ENCODE assay signal across 23 cellular contexts in the genomic region with DNA sequence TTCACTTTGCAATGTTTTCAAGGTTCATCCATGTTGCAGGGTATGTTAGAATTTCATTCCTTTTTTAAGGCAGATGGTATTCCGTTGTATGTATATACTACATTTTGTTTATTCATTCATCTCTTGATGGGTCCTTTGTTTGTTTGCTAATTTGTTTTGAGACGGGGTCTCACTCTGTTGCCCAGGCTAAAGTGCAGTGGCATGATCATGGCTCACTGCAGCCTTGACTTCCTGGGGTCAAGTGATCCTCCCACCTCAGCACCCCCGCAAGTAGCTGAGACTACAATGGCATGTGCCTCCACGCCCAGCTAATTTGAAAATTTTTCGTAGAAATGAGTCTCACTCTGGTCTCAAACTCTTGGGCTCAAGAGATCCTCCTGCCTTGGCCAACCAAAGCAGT. TPM values are rescaled to one million over a fixed set of nuclear protein-coding genes. Genes with fewer than 3 reads are reported as not detected.
DNase-seq lines count a peak whose midpoint lies in the region; ATAC-seq and TF ChIP-seq lines count a peak whose summit lies in the region.
"Had no signal": no experiment of that assay in that cellular context is flagged by ENCODE, and none has a peak within 500 bp of the region (broad histone marks: within the 10 kb centered on the region; RNA-seq: fewer than 3 reads in every experiment).

No MANE protein-coding gene starts in this region.

- H3K4me3 ChIP-seq in OCI-LY7 (ENCODE audit: low read depth, low read length, poor library complexity, severe bottlenecking): no peak overlapping the region

- no peak overlapping the region for H3K4me3 Mint-ChIP-seq in activated naive CD4-positive, alpha-beta T cell treated with anti-CD3 and anti-CD28 coated beads, Interleukin-2, amount 50 U/mL, for 24 hours
- H3K4me3 Mint-ChIP-seq in dendritic cell treated with granulocyte-macrophage colony-stimulating factor and Interleukin-4, amounts not matched to agents 40 ng/mL and 50 ng/mL, for 4 days: no peak overlapping the region

- CTCF ChIA-PET in OCI-LY7 (lab: Charles Lee; ENCODE audit: unreplicated experiment): no interaction called here

- peak overlapping the region; percentile 82 for H3K27ac Mint-ChIP-seq in activated naive CD4-positive, alpha-beta T cell treated with anti-CD3 and anti-CD28 coated beads, Interleukin-2, amount 50 U/mL, for 24 hours
- H3K27ac Mint-ChIP-seq in dendritic cell treated with granulocyte-macrophage colony-stimulating factor and Interleukin-4, amounts not matched to agents 40 ng/mL and 50 ng/mL, for 4 days: peak overlapping the region; percentile 89

- no TSS peak for BruUV-seq in OCI-LY7 (replicated peaks; lab: Mats Ljungman, UMichigan)

- no peak for TF ChIP-seq CTCF in OCI-LY7 (conservative IDR thresholded peaks at IDR 0.05; ENCODE audit: low read length)

- peaks cover 93% of the 10 kb centered on the region for H3K79me2 ChIP-seq in OCI-LY7 (ENCODE audit: insufficient read depth, low read depth, low read length)

- no peak overlapping the region for H2AFZ ChIP-seq in OCI-LY7 (ENCODE audit: low read length)

- no peaks in the 10 kb centered on the region for H3K9me3 Mint-ChIP-seq in activated naive CD4-positive, alpha-beta T cell treated with anti-CD3 and anti-CD28 coated beads, Interleukin-2, amount 50 U/mL, for 24 hours
- no peaks in the 10 kb centered on the region for H3K9me3 Mint-ChIP-seq in dendritic cell treated with granulocyte-macrophage colony-stimulating factor and Interleukin-4, amounts not matched to agents 40 ng/mL and 50 ng/mL, for 4 days
- H3K9me3 Mint-ChIP-seq: CD4-positive, CD25-positive, alpha-beta regulatory T cell had no signal

- H3K27ac ChIP-seq in OCI-LY7 (ENCODE audit: low read depth, low read length, poor library complexity, severe bottlenecking): peak overlapping the region; percentile 45
- H3K27ac ChIP-seq: 22Rv1, HL-60 had no signal

- no peak overlapping the region for H3K4me2 ChIP-seq in OCI-LY7 (ENCODE audit: low read length)

- peaks cover 15% of the 10 kb centered on the region for H3K36me3 Mint-ChIP-seq in activated naive CD4-positive, alpha-beta T cell treated with anti-CD3 and anti-CD28 coated beads, Interleukin-2, amount 50 U/mL, for 24 hours
- H3K36me3 Mint-ChIP-seq in dendritic cell treated with granulocyte-macrophage colony-stimulating factor and Interleukin-4, amounts not matched to agents 40 ng/mL and 50 ng/mL, for 4 days (ENCODE audit: low read depth): peaks cover 36% of the 10 kb centered on the region

- intact Hi-C loops in OCI-LY7 (cut with micrococcal nuclease; ENCODE audit: unreplicated experiment) (no loop called here), Right ventricle myocardium superior (cut with DNase I) (no loop called here)
- intact Hi-C loops in dendritic cell treated with granulocyte-macrophage colony-stimulating factor and Interleukin-4, amounts not matched to agents 40 ng/mL and 50 ng/mL, for 4 days (cut with micrococcal nuclease): no loop called here

- H3K9me3 ChIP-seq in OCI-LY7 (ENCODE audit: low read length): peaks cover 15% of the 10 kb centered on the region; the same call in 1 of the 2 replicates

- no peaks in the 10 kb centered on the region for H3K27me3 Mint-ChIP-seq in activated naive CD4-positive, alpha-beta T cell treated with anti-CD3 and anti-CD28 coated beads, Interleukin-2, amount 50 U/mL, for 24 hours
- H3K27me3 Mint-ChIP-seq in dendritic cell treated with granulocyte-macrophage colony-stimulating factor and Interleukin-4, amounts not matched to agents 40 ng/mL and 50 ng/mL, for 4 days: no peaks in the 10 kb centered on the region
- H3K27me3 Mint-ChIP-seq: CD4-positive, CD25-positive, alpha-beta regulatory T cell had no signal

- no peaks in the 10 kb centered on the region for H4K20me1 ChIP-seq in OCI-LY7 (ENCODE audit: insufficient read depth, low read length)

- POLR2A ChIA-PET in OCI-LY7 (lab: Charles Lee): interaction anchor here (5.4 kb wide), 1 partner anchor 11 kb away, joined by 17 read pairs; no protein-coding TSS in a partner anchor

- ATAC-seq in GM21423 (IDR thresholded peaks at IDR 0.05; ENCODE audit: unreplicated experiment): no peak
- no peak for ATAC-seq in Right ventricle myocardium superior (ENCODE audit: poor library complexity)
- ATAC-seq in GM21825 (IDR thresholded peaks at IDR 0.05; ENCODE audit: unreplicated experiment): no peak
- ATAC-seq: SK-N-SH treated with all-trans-retinoic acid at 6 μM for 48 hours had no signal

- H3K4me1 Mint-ChIP-seq in activated naive CD4-positive, alpha-beta T cell treated with anti-CD3 and anti-CD28 coated beads, Interleukin-2, amount 50 U/mL, for 24 hours: peaks cover 40% of the 10 kb centered on the region
- H3K4me1 Mint-ChIP-seq in dendritic cell treated with granulocyte-macrophage colony-stimulating factor and Interleukin-4, amounts not matched to agents 40 ng/mL and 50 ng/mL, for 4 days (ENCODE audit: low read depth): peaks cover 59% of the 10 kb centered on the region

- H3K9me2 ChIP-seq in OCI-LY7 (ENCODE audit: insufficient read depth, low read length): no peaks in the 10 kb centered on the region

- DNase-seq in activated naive CD4-positive, alpha-beta T cell (lab: John Stamatoyannopoulos, UW): no peak
- DNase-seq in OCI-LY7 (ENCODE audit: low spot score) (no peak), foreskin melanocyte (no peak), Right ventricle myocardium superior (no peak)
- DNase-seq: CD4-positive, CD25-positive, alpha-beta regulatory T cell; COR-L47; DMS 273 treated with DMSO at 0.1 percent for 48 hours; GDM1; NCI-H1694 treated with DMSO at 0.1 percent for 48 hours; NCI-H2107; NCI-H2227 treated with DMSO at 0.1 percent for 48 hours; NCI-H510A treated with DMSO at 0.1 percent for 48 hours; NCI-H774; RPMI8226; SIG-M5; T-helper 1 cell had no signal

- peaks cover 77% of the 10 kb centered on the region for H3K4me1 ChIP-seq in OCI-LY7 (ENCODE audit: insufficient read depth, low read length, poor library complexity, severe bottlenecking)

- H3K36me3 ChIP-seq in OCI-LY7 (ENCODE audit: insufficient read depth, low read length): peaks cover 53% of the 10 kb centered on the region

RNA-seq across cellular contexts. Expression of gene UVRAG, which starts 6.2 kb away (rescaled TPM):
- total RNA-seq in OCI-LY7 (2014; rRNA removed; shearing (Covaris generic)): 34.9 and 43.7 TPM in 2 replicates
- total RNA-seq in OCI-LY7 (2022): 62.2 and 73.3 TPM in 2 replicates
- total RNA-seq in Right ventricle myocardium superior: 14.7 TPM

RNA-seq across cellular contexts. Expression of gene DGAT2, which starts 52.6 kb away (rescaled TPM):
- 6.5 and 13.8 TPM in 2 replicates for total RNA-seq in OCI-LY7 (2014; rRNA removed; shearing (Covaris generic))
- total RNA-seq in OCI-LY7 (2022) (5.6 and 7.0 TPM in 2 replicates), Right ventricle myocardium superior (20.7 TPM)
